18 cellular contexts compared by ENCODE assay signal in the genomic region with DNA sequence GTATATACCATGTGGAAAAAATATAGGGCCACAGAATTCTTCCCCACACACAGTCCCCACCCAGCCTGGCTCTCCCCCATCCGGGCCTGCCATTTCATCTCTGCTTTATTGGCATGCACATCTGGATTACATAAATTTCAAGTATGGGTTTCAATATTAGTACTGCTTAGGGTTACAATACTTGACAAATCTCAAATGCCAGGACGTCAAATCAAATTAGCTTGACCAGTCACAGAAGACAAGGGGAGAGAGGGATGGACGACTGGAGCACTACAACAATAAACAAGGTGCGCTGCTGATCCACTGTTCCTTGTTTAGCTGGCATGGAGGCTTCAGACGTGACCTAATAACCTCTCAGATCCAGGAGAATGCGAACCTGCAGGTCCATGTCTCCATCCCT.
A peak's percentile ranks its signal among the peaks of the same experiment; 100 is the strongest.
DNase-seq lines count a peak whose midpoint lies in the region; ATAC-seq and TF ChIP-seq lines count a peak whose summit lies in the region.
"Had no signal": no experiment of that assay in that cellular context is flagged by ENCODE, and none has a peak within 500 bp of the region (broad histone marks: within the 10 kb centered on the region; RNA-seq: fewer than 3 reads in every experiment).

No MANE protein-coding gene starts in this region.

- intact Hi-C loops in Calu3 (cut with micrococcal nuclease; ENCODE audit: unreplicated experiment), result loop anchor here (5.0 kb wide), 1 partner anchor 56 kb away; no protein-coding TSS in a partner anchor

- H3K27ac ChIP-seq in RWPE2 (ENCODE audit: poor library complexity, severe bottlenecking), result peak overlapping the region; percentile 89
- H3K27ac ChIP-seq: BLaER1 had no signal

- no peak for ATAC-seq in RWPE2 (ENCODE audit: low read depth)
- no peak for ATAC-seq in stimulated activated memory B cell treated with anti-CD40 and anti-IgM and Interleukin-4, amounts not matched to agents 10 μg/mL and 1 μg/mL and 100 μg/mL, for 72 hours
- ATAC-seq in HG03025 (IDR thresholded peaks at IDR 0.05; ENCODE audit: low FRiP score, unreplicated experiment), result no peak
- no peak for ATAC-seq in natural killer cell treated with Interleukin-12 subunit alpha and Interleukin-12 subunit beta and Interleukin-15 and Interleukin-18, amount 100 ng/mL, for 72 hours
- ATAC-seq: GM12878, GM23338 had no signal

- TF ChIP-seq CTCF in Calu3 (IDR thresholded peaks at IDR 0.05; ENCODE audit: unreplicated experiment), result no peak
- no peak for TF ChIP-seq CTCF in RWPE2 (IDR thresholded peaks at IDR 0.05; ENCODE audit: poor library complexity, severe bottlenecking)
- TF ChIP-seq CTCF in nephron (IDR thresholded peaks at IDR 0.05; ENCODE audit: unreplicated experiment in 3 of 3), result no peak

- peaks cover 13% of the 10 kb centered on the region for H3K36me3 Mint-ChIP-seq in Calu3 (ENCODE audit: insufficient read depth, unreplicated experiment)
- H3K36me3 Mint-ChIP-seq in nephron (ENCODE audit: low read depth), result no peaks in the 10 kb centered on the region
- no peaks in the 10 kb centered on the region for H3K36me3 Mint-ChIP-seq in stimulated activated memory B cell treated with anti-CD40 and anti-IgM and Interleukin-4, amounts not matched to agents 10 μg/mL and 1 μg/mL and 100 μg/mL, for 72 hours
- no peaks in the 10 kb centered on the region for H3K36me3 Mint-ChIP-seq in natural killer cell treated with Interleukin-12 subunit alpha and Interleukin-12 subunit beta and Interleukin-15 and Interleukin-18, amount 100 ng/mL, for 72 hours
- H3K36me3 Mint-ChIP-seq: CD14-positive monocyte; CD4-positive, alpha-beta memory T cell had no signal

- H3K27ac Mint-ChIP-seq in Calu3 (ENCODE audit: unreplicated experiment) (peak overlapping the region; percentile 89), nephron (peak overlapping the region in 2 of 3 experiments; percentile 0 to 93)
- peak overlapping the region; percentile 13 for H3K27ac Mint-ChIP-seq in stimulated activated memory B cell treated with anti-CD40 and anti-IgM and Interleukin-4, amounts not matched to agents 10 μg/mL and 1 μg/mL and 100 μg/mL, for 72 hours
- no peak overlapping the region for H3K27ac Mint-ChIP-seq in natural killer cell treated with Interleukin-12 subunit alpha and Interleukin-12 subunit beta and Interleukin-15 and Interleukin-18, amount 100 ng/mL, for 72 hours
- H3K27ac Mint-ChIP-seq: CD14-positive monocyte, GM23338 had no signal

- DNase-seq in Calu3 (no peak), RWPE2 (ENCODE audit: low spot score) (no peak), T-helper 2 cell (no peak)
- DNase-seq in natural killer cell treated with Interleukin-12 subunit alpha and Interleukin-12 subunit beta and Interleukin-15 and Interleukin-18, amount 100 ng/mL, for 72 hours (ENCODE audit: low spot score), result no peak
- no peak for DNase-seq in activated effector memory CD4-positive, alpha-beta T cell treated with Interleukin-2 at 50 U/mL for 16 hours
- DNase-seq: 8988T; CD4-positive, alpha-beta memory T cell; DMS53; DND-41; EL; HCEC 1CT had no signal

- H3K36me3 ChIP-seq in RWPE2 (ENCODE audit: low read depth), result no peaks in the 10 kb centered on the region
- H3K36me3 ChIP-seq: BLaER1 had no signal

- H3K4me3 ChIP-seq in RWPE2 (ENCODE audit: severe bottlenecking), result no peak overlapping the region
- H3K4me3 ChIP-seq: BLaER1, GM12878, GM23338 had no signal

- peaks cover 19% of the 10 kb centered on the region for H3K4me1 ChIP-seq in RWPE2 (ENCODE audit: insufficient read depth, poor library complexity, severe bottlenecking)
- H3K4me1 ChIP-seq: BLaER1 had no signal

- H3K27me3 Mint-ChIP-seq in Calu3 (ENCODE audit: unreplicated experiment), result no peaks in the 10 kb centered on the region
- H3K27me3 Mint-ChIP-seq in nephron (ENCODE audit: low read depth), result peaks cover 4% of the 10 kb centered on the region
- H3K27me3 Mint-ChIP-seq in stimulated activated memory B cell treated with anti-CD40 and anti-IgM and Interleukin-4, amounts not matched to agents 10 μg/mL and 1 μg/mL and 100 μg/mL, for 72 hours, result no peaks in the 10 kb centered on the region
- H3K27me3 Mint-ChIP-seq in natural killer cell treated with Interleukin-12 subunit alpha and Interleukin-12 subunit beta and Interleukin-15 and Interleukin-18, amount 100 ng/mL, for 72 hours, result no peaks in the 10 kb centered on the region
- H3K27me3 Mint-ChIP-seq: CD4-positive, alpha-beta memory T cell had no signal

- H3K27me3 ChIP-seq in RWPE2 (ENCODE audit: insufficient read depth, poor library complexity, severe bottlenecking), result no peaks in the 10 kb centered on the region
- H3K27me3 ChIP-seq: BLaER1 had no signal

- H3K4me1 Mint-ChIP-seq in Calu3 (ENCODE audit: low read depth, unreplicated experiment), result peaks cover 30% of the 10 kb centered on the region
- H3K4me1 Mint-ChIP-seq in nephron, result peaks cover 30% of the 10 kb centered on the region
- H3K4me1 Mint-ChIP-seq in stimulated activated memory B cell treated with anti-CD40 and anti-IgM and Interleukin-4, amounts not matched to agents 10 μg/mL and 1 μg/mL and 100 μg/mL, for 72 hours, result peaks cover 13% of the 10 kb centered on the region
- H3K4me1 Mint-ChIP-seq in natural killer cell treated with Interleukin-12 subunit alpha and Interleukin-12 subunit beta and Interleukin-15 and Interleukin-18, amount 100 ng/mL, for 72 hours (ENCODE audit: low read depth in 2 of 2), result peaks cover 0 to 8% of the 10 kb centered on the region in 2 donors
- H3K4me1 Mint-ChIP-seq: CD4-positive, alpha-beta memory T cell had no signal

- H3K4me3 Mint-ChIP-seq in Calu3 (ENCODE audit: low read depth, unreplicated experiment) (no peak overlapping the region), nephron (no peak overlapping the region)
- H3K4me3 Mint-ChIP-seq in stimulated activated memory B cell treated with anti-CD40 and anti-IgM and Interleukin-4, amounts not matched to agents 10 μg/mL and 1 μg/mL and 100 μg/mL, for 72 hours, result no peak overlapping the region
- no peak overlapping the region for H3K4me3 Mint-ChIP-seq in natural killer cell treated with Interleukin-12 subunit alpha and Interleukin-12 subunit beta and Interleukin-15 and Interleukin-18, amount 100 ng/mL, for 72 hours
- H3K4me3 Mint-ChIP-seq: CD14-positive monocyte; CD4-positive, alpha-beta memory T cell; GM23338 had no signal

- no peaks in the 10 kb centered on the region for H3K9me3 Mint-ChIP-seq in Calu3 (ENCODE audit: low read depth, unreplicated experiment)
- H3K9me3 Mint-ChIP-seq in nephron, result no peaks in the 10 kb centered on the region
- no peaks in the 10 kb centered on the region for H3K9me3 Mint-ChIP-seq in stimulated activated memory B cell treated with anti-CD40 and anti-IgM and Interleukin-4, amounts not matched to agents 10 μg/mL and 1 μg/mL and 100 μg/mL, for 72 hours
- H3K9me3 Mint-ChIP-seq in natural killer cell treated with Interleukin-12 subunit alpha and Interleukin-12 subunit beta and Interleukin-15 and Interleukin-18, amount 100 ng/mL, for 72 hours, result no peaks in the 10 kb centered on the region
- H3K9me3 Mint-ChIP-seq: CD14-positive monocyte; CD4-positive, alpha-beta memory T cell; GM23338 had no signal

- H3K9me3 ChIP-seq in RWPE2 (ENCODE audit: severe bottlenecking), result no peaks in the 10 kb centered on the region
- H3K9me3 ChIP-seq: BLaER1 had no signal

- no TSS peak for BruUV-seq in Calu3 (replicated peaks; lab: Mats Ljungman, UMichigan)

- CTCF ChIA-PET in Calu3 (lab: Charles Lee), result interaction anchor here (0.8 to 1.1 kb wide), 2 partner anchors 11 to 26 kb away, joined by 3 to 4 read pairs; no protein-coding TSS in a partner anchor

Comparison
In these comparisons a context has a peak if more than half of its experiments do, and no peak if none do; other contexts are left out.
1. H3K27ac Mint-ChIP-seq: peak in Calu3 (single experiment), nephron (2 of 3) and stimulated activated memory B cell treated with anti-CD40 and anti-IgM and Interleukin-4, amounts not matched to agents 10 μg/mL and 1 μg/mL and 100 μg/mL, for 72 hours (single experiment); none in natural killer cell treated with Interleukin-12 subunit alpha and Interleukin-12 subunit beta and Interleukin-15 and Interleukin-18, amount 100 ng/mL, for 72 hours (0 of 2).